Comparison of ENCODE assay signal across 10 cellular contexts in genomic region chr7:98872328-98872924, GRCh38. TPM values are rescaled to one million over a fixed set of nuclear protein-coding genes. Genes with fewer than 3 reads are reported as not detected.
DNase-seq lines count a peak whose midpoint lies in the region; ATAC-seq and TF ChIP-seq lines count a peak whose summit lies in the region.
"Had no signal": no experiment of that assay in that cellular context is flagged by ENCODE, and none has a peak within 500 bp of the region (broad histone marks: within the 10 kb centered on the region; RNA-seq: fewer than 3 reads in every experiment).

No MANE protein-coding gene starts in this region.

- no peaks in the 10 kb centered on the region for H3K36me3 Mint-ChIP-seq in activated naive CD8-positive, alpha-beta T cell treated with anti-CD3 and anti-CD28 coated beads, Interleukin-2, amount 50 U/mL, for 24 hours (ENCODE audit: low read depth)

- H4K20me1 ChIP-seq in osteoblast (ENCODE audit: insufficient read depth, low read length), result no peaks in the 10 kb centered on the region

- peak; percentile 50 for DNase-seq in NCI-H748 (lab: John Stamatoyannopoulos, UW; ENCODE audit: unreplicated experiment)
- no peak for DNase-seq in NCI-H748 treated with DMSO at 0.1 percent for 48 hours (lab: John Stamatoyannopoulos, UW)
- DNase-seq in Jurkat, Clone E6-1 (ENCODE audit: low read depth, low spot score), result peak; percentile 57
- peak; percentile 17 for DNase-seq in activated naive CD8-positive, alpha-beta T cell treated with anti-CD3 and anti-CD28 coated beads, Interleukin-2, amount 50 U/mL, for 24 hours
- no peak for DNase-seq in osteoblast (ENCODE audit: insufficient read length, low spot score, missing footprints)
- DNase-seq: NCI-H226, retina had no signal

- H3K27me3 Mint-ChIP-seq in activated naive CD8-positive, alpha-beta T cell treated with anti-CD3 and anti-CD28 coated beads, Interleukin-2, amount 50 U/mL, for 24 hours, result peaks cover 33% of the 10 kb centered on the region

- H3K27ac Mint-ChIP-seq in activated naive CD8-positive, alpha-beta T cell treated with anti-CD3 and anti-CD28 coated beads, Interleukin-2, amount 50 U/mL, for 24 hours, result no peak overlapping the region

- H3K27me3 ChIP-seq in osteoblast (ENCODE audit: insufficient read depth, low read length), result peaks cover 22% of the 10 kb centered on the region

- H3K4me1 ChIP-seq in osteoblast (ENCODE audit: insufficient read depth, low read length), result no peaks in the 10 kb centered on the region

- peak; percentile 20 for TF ChIP-seq CTCF in osteoblast (IDR thresholded peaks at IDR 0.05; ENCODE audit: extremely low read depth, low read depth, low read length)

- H2AFZ ChIP-seq in osteoblast (ENCODE audit: low read length), result no peak overlapping the region

- no peaks in the 10 kb centered on the region for H3K9me3 Mint-ChIP-seq in activated naive CD8-positive, alpha-beta T cell treated with anti-CD3 and anti-CD28 coated beads, Interleukin-2, amount 50 U/mL, for 24 hours

- no peak overlapping the region for H3K4me3 Mint-ChIP-seq in activated naive CD8-positive, alpha-beta T cell treated with anti-CD3 and anti-CD28 coated beads, Interleukin-2, amount 50 U/mL, for 24 hours

- H3K79me2 ChIP-seq in osteoblast (ENCODE audit: insufficient read depth, low read length), result no peaks in the 10 kb centered on the region

- H3K4me2 ChIP-seq in osteoblast (ENCODE audit: insufficient read depth, low read length), result no peak overlapping the region

- H3K27ac ChIP-seq in osteoblast (ENCODE audit: low read depth, low read length), result no peak overlapping the region

- no peak overlapping the region for H3K4me3 ChIP-seq in Jurkat, Clone E6-1 (ENCODE audit: low read length)
- H3K4me3 ChIP-seq in osteoblast (ENCODE audit: insufficient read depth, low read length), result no peak overlapping the region

- ATAC-seq in activated naive CD8-positive, alpha-beta T cell treated with anti-CD3 and anti-CD28 coated beads, Interleukin-2, amount 50 U/mL, for 24 hours, result no peak
- ATAC-seq in GM21528 (IDR thresholded peaks at IDR 0.05; ENCODE audit: low FRiP score, unreplicated experiment) (no peak), GM21367 (IDR thresholded peaks at IDR 0.05; ENCODE audit: unreplicated experiment) (no peak), HG03457 (IDR thresholded peaks at IDR 0.05; ENCODE audit: unreplicated experiment) (no peak)

- no peaks in the 10 kb centered on the region for H3K9me3 ChIP-seq in osteoblast (ENCODE audit: low read depth, low read length)

- H3K36me3 ChIP-seq in osteoblast (ENCODE audit: insufficient read depth, low read length), result no peaks in the 10 kb centered on the region

- peaks cover 6% of the 10 kb centered on the region for H3K4me1 Mint-ChIP-seq in activated naive CD8-positive, alpha-beta T cell treated with anti-CD3 and anti-CD28 coated beads, Interleukin-2, amount 50 U/mL, for 24 hours

RNA-seq across cellular contexts. Expression of gene TMEM130, which starts 2.6 kb away (rescaled TPM):
- polyA plus RNA-seq in Jurkat, Clone E6-1 (2012; ENCODE audit: insufficient read depth, insufficient read length), result 0.69 TPM
- total RNA-seq in osteoblast, result 0.88 and 1.1 TPM in 2 replicates

RNA-seq across cellular contexts. Expression of gene TRRAP, which starts 5.9 kb away (rescaled TPM):
- 28.8 TPM for polyA plus RNA-seq in Jurkat, Clone E6-1 (2012; ENCODE audit: insufficient read depth, insufficient read length)
- 16.5 and 17.7 TPM in 2 replicates for total RNA-seq in osteoblast

Comparison
In these comparisons a context has a peak if more than half of its experiments do, and no peak if none do; other contexts are left out.
1. DNase-seq: peak in NCI-H748 (single experiment), Jurkat, Clone E6-1 (single experiment) and activated naive CD8-positive, alpha-beta T cell treated with anti-CD3 and anti-CD28 coated beads, Interleukin-2, amount 50 U/mL, for 24 hours (single experiment); none in NCI-H748 treated with DMSO at 0.1 percent for 48 hours (single experiment) and osteoblast (single experiment).